9 cellular contexts compared by ENCODE assay signal in genomic region chr12:14554281-14555008, GRCh38. TPM values are rescaled to one million over a fixed set of nuclear protein-coding genes. Genes with fewer than 3 reads are reported as not detected.
A peak's percentile ranks its signal among the peaks of the same experiment; 100 is the strongest.
DNase-seq lines count a peak whose midpoint lies in the region; ATAC-seq and TF ChIP-seq lines count a peak whose summit lies in the region.
"Had no signal": no experiment of that assay in that cellular context is flagged by ENCODE, and none has a peak within 500 bp of the region (broad histone marks: within the 10 kb centered on the region; RNA-seq: fewer than 3 reads in every experiment).

No MANE protein-coding gene starts in this region.

- no peak for TF ChIP-seq CTCF in NB4 (IDR thresholded peaks at IDR 0.05; ENCODE audit: low read depth, low read length)
- peak; percentile 46 for TF ChIP-seq CTCF in chondrocyte (IDR thresholded peaks at IDR 0.05)
- TF ChIP-seq CTCF in mesothelial cell of epicardium (IDR thresholded peaks at IDR 0.05; ENCODE audit: unreplicated experiment): no peak

- H3K27ac Mint-ChIP-seq in chondrocyte (ENCODE audit: unreplicated experiment) (no peak overlapping the region), mesothelial cell of epicardium (no peak overlapping the region)
- H3K27ac Mint-ChIP-seq: dendritic cell treated with granulocyte-macrophage colony-stimulating factor and Interleukin-4, amounts not matched to agents 40 ng/mL and 50 ng/mL, for 4 days had no signal

- H3K9me3 Mint-ChIP-seq in chondrocyte (ENCODE audit: low read depth) (peaks cover 8% of the 10 kb centered on the region), mesothelial cell of epicardium (peaks cover 11% of the 10 kb centered on the region)
- H3K9me3 Mint-ChIP-seq: dendritic cell treated with granulocyte-macrophage colony-stimulating factor and Interleukin-4, amounts not matched to agents 40 ng/mL and 50 ng/mL, for 4 days had no signal

- no peak for ATAC-seq in GM18505 (IDR thresholded peaks at IDR 0.05; ENCODE audit: unreplicated experiment)
- ATAC-seq in HG02973 (IDR thresholded peaks at IDR 0.05; ENCODE audit: unreplicated experiment): no peak
- ATAC-seq in GM21576 (IDR thresholded peaks at IDR 0.05; ENCODE audit: unreplicated experiment): no peak

- H3K4me3 Mint-ChIP-seq in chondrocyte (ENCODE audit: unreplicated experiment): no peak overlapping the region
- no peak overlapping the region for H3K4me3 Mint-ChIP-seq in mesothelial cell of epicardium
- H3K4me3 Mint-ChIP-seq: dendritic cell treated with granulocyte-macrophage colony-stimulating factor and Interleukin-4, amounts not matched to agents 40 ng/mL and 50 ng/mL, for 4 days had no signal

- no peak for TF ChIP-seq POLR2A in NB4 (IDR thresholded peaks at IDR 0.05; ENCODE audit: extremely low read depth, insufficient read length)
- TF ChIP-seq POLR2A in GM18505 (IDR thresholded peaks at IDR 0.05; ENCODE audit: borderline replicate concordance, extremely low read depth, insufficient read depth, insufficient read length): no peak

- H3K27me3 Mint-ChIP-seq in chondrocyte (ENCODE audit: low read depth): no peaks in the 10 kb centered on the region
- no peaks in the 10 kb centered on the region for H3K27me3 Mint-ChIP-seq in mesothelial cell of epicardium (ENCODE audit: low read depth)
- H3K27me3 Mint-ChIP-seq: dendritic cell treated with granulocyte-macrophage colony-stimulating factor and Interleukin-4, amounts not matched to agents 40 ng/mL and 50 ng/mL, for 4 days had no signal

- no peak overlapping the region for H3K4me3 ChIP-seq in NB4 (ENCODE audit: low read depth, low read length)

- H3K36me3 Mint-ChIP-seq in chondrocyte (ENCODE audit: low read depth): no peaks in the 10 kb centered on the region
- H3K36me3 Mint-ChIP-seq in mesothelial cell of epicardium: peaks cover 26% of the 10 kb centered on the region

- DNase-seq in AML-193 (lab: John Stamatoyannopoulos, UW) (peak; percentile 59 to 69), NB4 (ENCODE audit: low read depth) (peak; percentile 26), chondrocyte (ENCODE audit: low spot score) (no peak), mesothelial cell of epicardium (ENCODE audit: low spot score in 2 of 2, unreplicated experiment in 2 of 2) (peak; percentile 51 to 61)
- no peak for DNase-seq in stimulated activated CD4-positive, alpha-beta T cell treated with anti-CD3 and anti-CD28 coated beads, Interleukin-4, amount 100 ng/mL, for 24 hours

- peaks cover 3% of the 10 kb centered on the region for H3K4me1 Mint-ChIP-seq in chondrocyte (ENCODE audit: low read depth)
- no peaks in the 10 kb centered on the region for H3K4me1 Mint-ChIP-seq in mesothelial cell of epicardium

RNA-seq across cellular contexts. Expression of gene PLBD1, which starts 13.2 kb away (rescaled TPM):
- total RNA-seq in chondrocyte (2.4 to 5.5 TPM (median 4.1 TPM) in 3 replicates), mesothelial cell of epicardium (41.3 to 48.1 TPM (median 43.8 TPM) in 3 replicates)

Comparison
In these comparisons a context has a peak if more than half of its experiments do, and no peak if none do; other contexts are left out.
1. DNase-seq: peak in AML-193 (2 of 2), NB4 (single experiment) and mesothelial cell of epicardium (2 of 2); none in chondrocyte (single experiment) and stimulated activated CD4-positive, alpha-beta T cell treated with anti-CD3 and anti-CD28 coated beads, Interleukin-4, amount 100 ng/mL, for 24 hours (single experiment).